18 cellular contexts compared by ENCODE assay signal in genomic region chr2:239467281-239467955, GRCh38.
A peak's percentile ranks its signal among the peaks of the same experiment; 100 is the strongest.
DNase-seq lines count a peak whose midpoint lies in the region; ATAC-seq, FAIRE-seq and TF ChIP-seq lines count a peak whose summit lies in the region.
"Had no signal": no experiment of that assay in that cellular context is flagged by ENCODE, and none has a peak within 500 bp of the region (broad histone marks: within the 10 kb centered on the region; RNA-seq: fewer than 3 reads in every experiment).

No MANE protein-coding gene starts in this region.

- intact Hi-C loops in Right ventricle myocardium inferior (cut with DNase I) (no loop called here), testis (cut with DNase I; ENCODE audit: low total_unique reads) (no loop called here)

- TF ChIP-seq POLR2A in testis (IDR thresholded peaks at IDR 0.05): no peak

- WGBS in testis, 2 donors: 86 to 93% methylated on average over 7 of the region's 7 CpGs

- no peaks in the 10 kb centered on the region for H3K27me3 ChIP-seq in right atrium auricular region
- no peaks in the 10 kb centered on the region for H3K27me3 ChIP-seq in testis
- H3K27me3 ChIP-seq: BLaER1 treated with 17β-estradiol and CSF1 and Interleukin-3, amounts not matched to agents 10 nM and 100 nM had no signal

- H3K9me3 ChIP-seq in right atrium auricular region: no peaks in the 10 kb centered on the region
- H3K9me3 ChIP-seq in testis: no peaks in the 10 kb centered on the region

- H3K27ac ChIP-seq in right atrium auricular region (no peak overlapping the region), coronary artery (no peak overlapping the region), testis (no peak overlapping the region)
- H3K27ac ChIP-seq: A549 had no signal

- ATAC-seq in Right ventricle myocardium inferior (no peak), GM19397 (IDR thresholded peaks at IDR 0.05; ENCODE audit: unreplicated experiment) (no peak), GM21447 (IDR thresholded peaks at IDR 0.05; ENCODE audit: unreplicated experiment) (no peak)
- ATAC-seq: A549, GM12878 had no signal

- H3K4me3 ChIP-seq in right atrium auricular region: no peak overlapping the region
- no peak overlapping the region for H3K4me3 ChIP-seq in coronary artery
- H3K4me3 ChIP-seq in testis: no peak overlapping the region
- H3K4me3 ChIP-seq: A549; BLaER1 treated with 17β-estradiol and CSF1 and Interleukin-3, amounts not matched to agents 10 nM and 100 nM; GM12878 had no signal

- FAIRE-seq in urothelium cell line (lab: Jason Lieb, UNC): peak; percentile 100
- FAIRE-seq: A549, GM12878, RCC 7860 had no signal

- H3K36me3 ChIP-seq in right atrium auricular region (no peaks in the 10 kb centered on the region), testis (ENCODE audit: low read depth, missing control alignments) (no peaks in the 10 kb centered on the region)
- H3K36me3 ChIP-seq: BLaER1 treated with 17β-estradiol and CSF1 and Interleukin-3, amounts not matched to agents 10 nM and 100 nM had no signal

- TF ChIP-seq CTCF in right atrium auricular region (IDR thresholded peaks at IDR 0.05) (no peak), coronary artery (IDR thresholded peaks at IDR 0.05) (no peak), testis (IDR thresholded peaks at IDR 0.05) (no peak)

- peaks cover 0 to 33% of the 10 kb centered on the region in 2 donors for H3K4me1 ChIP-seq in right atrium auricular region
- no peaks in the 10 kb centered on the region for H3K4me1 ChIP-seq in testis

- DNase-seq in Right ventricle myocardium inferior (ENCODE audit: missing footprints) (peak; percentile 31), right atrium auricular region (ENCODE audit: low spot score) (no peak), coronary artery (ENCODE audit: low spot score) (peak; percentile 40), mesenteric fat pad (ENCODE audit: low spot score) (peak; percentile 28), urothelium cell line (ENCODE audit: low spot score) (no peak), testis (no peak)
- DNase-seq: GDM1, GOT3, NCI-H1105 treated with DMSO at 0.1 percent for 48 hours, NCI-H187, NCI-H345, NCI-H526 had no signal

Comparison
In these comparisons a context has a peak if more than half of its experiments do, and no peak if none do; other contexts are left out.
1. DNase-seq: peak in Right ventricle myocardium inferior (single experiment), coronary artery (single experiment) and mesenteric fat pad (single experiment); none in right atrium auricular region (single experiment), urothelium cell line (single experiment) and testis (single experiment).